Comparison of ENCODE assay signal across 8 cellular contexts in the genomic region with DNA sequence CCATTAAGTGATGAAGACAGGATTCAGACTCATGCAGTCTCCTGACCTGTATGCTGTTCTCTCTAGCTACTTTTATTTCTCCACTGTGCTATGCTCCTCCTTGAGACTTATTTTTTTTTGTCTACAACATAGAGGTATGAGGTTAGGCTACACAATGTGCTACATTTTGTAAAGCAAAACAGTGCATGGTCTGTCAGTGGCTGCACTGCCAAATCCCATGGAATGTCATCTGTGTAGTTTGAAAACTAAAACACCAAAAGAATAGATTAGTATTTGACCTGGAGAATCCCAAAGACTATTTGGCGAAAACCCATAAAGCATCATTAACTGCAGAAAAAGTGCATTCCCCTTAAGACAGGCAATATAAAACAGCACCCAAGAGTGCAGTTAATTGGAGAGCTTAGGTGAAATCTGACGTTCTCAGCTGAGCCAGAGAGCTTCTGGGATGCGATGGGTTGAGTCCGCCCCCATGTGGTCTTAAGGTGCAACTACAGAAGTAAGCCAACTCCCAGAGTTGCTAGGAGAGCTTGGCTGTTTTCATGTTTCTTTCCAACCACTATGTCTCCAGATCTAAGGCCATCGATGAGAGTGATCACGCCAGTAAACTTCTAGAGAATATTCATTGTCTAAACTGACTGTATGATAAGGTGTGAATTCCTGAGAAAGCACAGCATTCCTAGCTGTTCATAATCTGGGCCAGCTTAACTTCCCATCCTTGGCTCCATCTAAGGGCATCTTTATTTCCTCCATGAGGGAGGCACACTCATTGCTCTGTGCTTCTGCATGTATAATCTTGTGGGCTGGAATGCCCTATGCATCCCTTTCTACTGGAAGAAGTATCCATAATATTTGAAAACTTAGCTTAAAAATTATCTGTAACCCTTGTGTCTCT. TPM values are rescaled to one million over a fixed set of nuclear protein-coding genes. Genes with fewer than 3 reads are reported as not detected.
DNase-seq lines count a peak whose midpoint lies in the region; ATAC-seq and TF ChIP-seq lines count a peak whose summit lies in the region.

No MANE protein-coding gene starts in this region.

- no peak overlapping the region for H3K18ac ChIP-seq in IMR-90 (ENCODE audit: low read depth, low read length)

- no peak overlapping the region for H3K9ac ChIP-seq in IMR-90 (ENCODE audit: low read depth, low read length)

- DNase-seq in GF-D8 (lab: John Stamatoyannopoulos, UW) (peak; percentile 2), IMR-90 (peak; percentile 63), Peyer's patch (peak in 2 of 3 donors; percentile 21 to 76), head of caudate nucleus (peak; percentile 36 to 91 (median 78)), posterior cingulate gyrus (peak in 9 of 10 donors; percentile 30 to 94 (median 67)), posterior vena cava (ENCODE audit: low spot score) (no peak)
- peak; percentile 66 for DNase-seq in activated naive CD4-positive, alpha-beta T cell treated with anti-CD3 and anti-CD28 coated beads, Interleukin-2, amount 10 ng/mL, durations not matched to agents 7 days and 5 days

- intact Hi-C loops in IMR-90 (cut with micrococcal nuclease), result loop anchor here (1.0 to 5.0 kb wide), 8 partner anchors 68 to 1430 kb away; a partner anchor contains a TSS
- intact Hi-C loops in head of caudate nucleus (cut with DNase I), result loop anchor here (2.0 to 5.0 kb wide), 2 partner anchors 44 to 65 kb away; no protein-coding TSS in a partner anchor
- intact Hi-C loops in posterior cingulate gyrus (cut with DNase I), result loop anchor here (1.0 kb wide), 2 partner anchors 44 to 67 kb away; no protein-coding TSS in a partner anchor
- intact Hi-C loops in posterior vena cava (cut with DNase I), result no loop called here

- TF ChIP-seq CTCF in IMR-90 (conservative IDR thresholded peaks at IDR 0.05; ENCODE audit: low read depth, low read length) (peak; percentile 83), Peyer's patch (IDR thresholded peaks at IDR 0.05) (peak; percentile 36 to 94 (median 88))

- H3K9me3 ChIP-seq in IMR-90 (ENCODE audit: control insufficient read depth, insufficient read depth, low read length), result no peaks in the 10 kb centered on the region
- H3K9me3 ChIP-seq in Peyer's patch, result no peaks in the 10 kb centered on the region

- in situ Hi-C loops in IMR-90 (cut with MboI; ENCODE audit: low sequenced_read_pairs), result loop anchor here (25.0 kb wide), 1 partner anchor 1210 kb away; no protein-coding TSS in a partner anchor

- peak; percentile 81 for TF ChIP-seq RAD21 in IMR-90 (IDR thresholded peaks at IDR 0.05; ENCODE audit: low read length)

- no peak overlapping the region for H2AK9ac ChIP-seq in IMR-90 (replicated peaks; ENCODE audit: low read depth, low read length, poor library complexity)

- WGBS in IMR-90 (ENCODE audit: extremely low coverage in 2 of 2, insufficient read length in 1 of 2), 2 experiments, result 0% methylated on average over 1 of the region's 6 CpGs; no CpG with 5 or more reads in 1 of the 2 experiments

- no peaks in the 10 kb centered on the region; the same call in 1 of the 2 replicates for H3K27me3 ChIP-seq in IMR-90 (ENCODE audit: control insufficient read depth, insufficient read depth, low read length)
- H3K27me3 ChIP-seq in Peyer's patch, result no peaks in the 10 kb centered on the region

- peaks cover 13% of the 10 kb centered on the region for H3K27me3 Mint-ChIP-seq in activated naive CD4-positive, alpha-beta T cell treated with anti-CD3 and anti-CD28 coated beads, Interleukin-2, amount 10 ng/mL, durations not matched to agents 7 days and 5 days

- H3K9me1 ChIP-seq in IMR-90 (ENCODE audit: insufficient read depth, low read length), result no peaks in the 10 kb centered on the region

- no peak overlapping the region for H3K4me3 ChIP-seq in IMR-90 (ENCODE audit: insufficient read depth, low read depth, low read length)
- H3K4me3 ChIP-seq in Peyer's patch, result no peak overlapping the region

- no peak overlapping the region for H4K91ac ChIP-seq in IMR-90 (ENCODE audit: insufficient read depth, low read depth, low read length)

- POLR2A ChIA-PET in IMR-90 (lab: Charles Lee; ENCODE audit: unreplicated experiment), result no interaction called here

- H4K5ac ChIP-seq in IMR-90 (ENCODE audit: low read depth, low read length), result no peak overlapping the region

- H3K36me3 ChIP-seq in IMR-90 (ENCODE audit: control insufficient read depth, insufficient read depth, low read length), result no peaks in the 10 kb centered on the region
- H3K36me3 ChIP-seq in Peyer's patch, result no peaks in the 10 kb centered on the region

- H2AFZ ChIP-seq in IMR-90 (replicated peaks; ENCODE audit: low read length, poor library complexity), result no peak overlapping the region

- H3K27ac ChIP-seq in IMR-90 (ENCODE audit: insufficient read depth, low read length) (no peak overlapping the region), Peyer's patch (no peak overlapping the region)

- dilution Hi-C loops in IMR-90 (cut with HindIII; ENCODE audit: low sequenced_read_pairs, unreplicated experiment), result no loop called here

- H3K4me1 ChIP-seq in IMR-90 (ENCODE audit: control insufficient read depth, insufficient read depth, low read length) (no peaks in the 10 kb centered on the region), Peyer's patch (no peaks in the 10 kb centered on the region)

- TF ChIP-seq POLR2A in IMR-90 (IDR thresholded peaks at IDR 0.05; ENCODE audit: low read depth, low read length) (no peak), Peyer's patch (IDR thresholded peaks at IDR 0.05) (no peak)

- H2BK20ac ChIP-seq in IMR-90 (ENCODE audit: low read depth, low read length), result no peak overlapping the region

- no peak overlapping the region for H3K27ac Mint-ChIP-seq in activated naive CD4-positive, alpha-beta T cell treated with anti-CD3 and anti-CD28 coated beads, Interleukin-2, amount 10 ng/mL, durations not matched to agents 7 days and 5 days

- no peak overlapping the region for H3K23ac ChIP-seq in IMR-90 (ENCODE audit: low read depth, low read length)

- no TSS peak for BruUV-seq in IMR-90 (replicated peaks; lab: Mats Ljungman, UMichigan)

- no peak overlapping the region for H2BK5ac ChIP-seq in IMR-90 (ENCODE audit: low read depth, low read length, poor library complexity, severe bottlenecking)

- no peak overlapping the region for H3K56ac ChIP-seq in IMR-90 (ENCODE audit: extremely low read depth, insufficient read depth, low read length)

- H3K4me3 Mint-ChIP-seq in activated naive CD4-positive, alpha-beta T cell treated with anti-CD3 and anti-CD28 coated beads, Interleukin-2, amount 10 ng/mL, durations not matched to agents 7 days and 5 days, result no peak overlapping the region

- no peak overlapping the region for H2AK5ac ChIP-seq in IMR-90 (ENCODE audit: low read depth, low read length)

- H3K14ac ChIP-seq in IMR-90 (replicated peaks; ENCODE audit: low read depth, low read length), result no peak overlapping the region

- H3K9me3 Mint-ChIP-seq in activated naive CD4-positive, alpha-beta T cell treated with anti-CD3 and anti-CD28 coated beads, Interleukin-2, amount 10 ng/mL, durations not matched to agents 7 days and 5 days, result no peaks in the 10 kb centered on the region

- H4K8ac ChIP-seq in IMR-90 (ENCODE audit: low read depth in 2 of 2, low read length in 2 of 2), result no peak overlapping the region

- H3K4me2 ChIP-seq in IMR-90 (ENCODE audit: low read depth, low read length), result no peak overlapping the region

- no peak overlapping the region for H2BK120ac ChIP-seq in IMR-90 (ENCODE audit: low read depth, low read length)

- H3K4ac ChIP-seq in IMR-90 (ENCODE audit: low read depth, low read length), result no peak overlapping the region

- H4K20me1 ChIP-seq in IMR-90 (ENCODE audit: insufficient read depth, low read length), result no peaks in the 10 kb centered on the region

- no peak overlapping the region for H2BK15ac ChIP-seq in IMR-90 (ENCODE audit: low read depth, low read length)

- no peaks in the 10 kb centered on the region for H3K4me1 Mint-ChIP-seq in activated naive CD4-positive, alpha-beta T cell treated with anti-CD3 and anti-CD28 coated beads, Interleukin-2, amount 10 ng/mL, durations not matched to agents 7 days and 5 days

- CTCF ChIA-PET in IMR-90 (lab: Yijun Ruan, JAX), result interaction anchor here (0.5 to 1.8 kb wide), 28 partner anchors 9 to 1837 kb away, joined by 3 to 9 read pairs (median 3); no protein-coding TSS in a partner anchor
- CTCF ChIA-PET in activated naive CD4-positive, alpha-beta T cell treated with anti-CD3 and anti-CD28 coated beads, Interleukin-2, amount 10 ng/mL, durations not matched to agents 7 days and 5 days (lab: Charles Lee), result interaction anchor here (0.7 to 4.5 kb wide), 30 partner anchors 10 to 1209 kb away, joined by 3 to 81 read pairs (median 5); a partner anchor contains a TSS

- H3K36me3 Mint-ChIP-seq in activated naive CD4-positive, alpha-beta T cell treated with anti-CD3 and anti-CD28 coated beads, Interleukin-2, amount 10 ng/mL, durations not matched to agents 7 days and 5 days, result no peaks in the 10 kb centered on the region

- ATAC-seq in GM21619 (IDR thresholded peaks at IDR 0.05; ENCODE audit: unreplicated experiment), result peak; percentile 90
- peak; percentile 99 for ATAC-seq in IMR-90 (ENCODE audit: low read depth)

- no peaks in the 10 kb centered on the region for H3K79me1 ChIP-seq in IMR-90 (ENCODE audit: low read depth in 1 of 2, low read length in 2 of 2)

TF ChIP-seq in IMR-90, 13 proteins besides CTCF, POLR2A, EP300 and RAD21:
- TF ChIP-seq MAFK (IDR thresholded peaks at IDR 0.05; ENCODE audit: low read depth, low read length) (no peak), SMC3 (IDR thresholded peaks at IDR 0.05; ENCODE audit: low read depth, low read length) (peak; percentile 68)
TF ChIP-seq in IMR-90: peak in this region for 1.

RNA-seq across cellular contexts. Expression of a gene that starts 20.7 kb away (rescaled TPM):
- 0.18 TPM in 1 of 2 replicates, not detected in the other for total RNA-seq in IMR-90 (2012; rRNA removed)
- polyA plus RNA-seq in IMR-90 (2012; rRNA removed), result 0.09 TPM in 1 of 2 replicates, not detected in the other
- 0.04 TPM in 1 of 2 replicates, not detected in the other for polyA plus RNA-seq in IMR-90 (2012; cell fraction: cytosol; rRNA removed)
- 0.06 TPM in 1 of 2 replicates, not detected in the other for polyA plus RNA-seq in IMR-90 (2012; cell fraction: nucleus; rRNA removed; ENCODE audit: low replicate concordance)
- 100 to 1,000 TPM in 2 of 4 donors, 10 to 100 TPM in 2; 14.9 to 243 (median 169) TPM for total RNA-seq in Peyer's patch
- total RNA-seq in posterior vena cava, result not detected

Comparison
In these comparisons a context has a peak if more than half of its experiments do, and no peak if none do; other contexts are left out.
1. RNA of a gene that starts 20.7 kb away (total RNA-seq): 14.9 to 243 TPM in Peyer's patch; 0.18 TPM in IMR-90 and not detected in posterior vena cava; every median in the first group is over 10 times any median in the second.
2. intact Hi-C loops: an anchor here in IMR-90 (1.0 to 5.0 kb wide), head of caudate nucleus (2.0 to 5.0 kb wide) and posterior cingulate gyrus (1.0 kb wide); none called in posterior vena cava.